8 cellular contexts compared by ENCODE assay signal in genomic region chr1:26110731-26111529, GRCh38. TPM values are rescaled to one million over a fixed set of nuclear protein-coding genes. Genes with fewer than 3 reads are reported as not detected.
DNase-seq lines count a peak whose midpoint lies in the region; ATAC-seq and TF ChIP-seq lines count a peak whose summit lies in the region.

No MANE protein-coding gene starts in this region.

- TF ChIP-seq CTCF in LNCaP clone FGC (IDR thresholded peaks at IDR 0.05; ENCODE audit: control insufficient read depth, extremely low read depth, insufficient read depth) (no peak), heart left ventricle (IDR thresholded peaks at IDR 0.05) (no peak), upper lobe of right lung (IDR thresholded peaks at IDR 0.05) (no peak)

- peak overlapping the region; percentile 93 for H3K9ac ChIP-seq in ES-I3 (ENCODE audit: low read depth, low read length)

- H3K36me3 ChIP-seq in ES-I3 (ENCODE audit: insufficient read depth, low read length) (no peaks in the 10 kb centered on the region), heart left ventricle (peaks cover 0 to 23% (median 10%) of the 10 kb centered on the region in 9 donors), upper lobe of right lung (peaks cover 19% of the 10 kb centered on the region)

- peaks cover 5% of the 10 kb centered on the region for H3K36me3 Mint-ChIP-seq in activated naive CD8-positive, alpha-beta T cell treated with anti-CD3 and anti-CD28 coated beads, Interleukin-2, amount 10 ng/mL, durations not matched to agents 7 days and 5 days

- H3K4me3 ChIP-seq in LNCaP clone FGC (ENCODE audit: low read depth, low read length) (peak overlapping the region; percentile 72), heart left ventricle (peak overlapping the region; percentile 61 to 99 (median 96)), upper lobe of right lung (peak overlapping the region; percentile 100)

- no peaks in the 10 kb centered on the region for H3K9me3 Mint-ChIP-seq in activated naive CD8-positive, alpha-beta T cell treated with anti-CD3 and anti-CD28 coated beads, Interleukin-2, amount 10 ng/mL, durations not matched to agents 7 days and 5 days

- ATAC-seq in GM21825 (IDR thresholded peaks at IDR 0.05; ENCODE audit: unreplicated experiment): peak; percentile 42
- peak; percentile 58 for ATAC-seq in activated naive CD8-positive, alpha-beta T cell treated with anti-CD3 and anti-CD28 coated beads, Interleukin-2, amount 10 ng/mL, durations not matched to agents 7 days and 5 days (ENCODE audit: low read depth)
- ATAC-seq in heart left ventricle: peak; percentile 32 to 79 (median 70)
- ATAC-seq in upper lobe of right lung: peak; percentile 78

- 0 to 1% (median 0%) methylated on average over 15 to 85 of the region's 85 CpGs for WGBS in heart left ventricle, 4 donors

- H3K4me1 ChIP-seq in ES-I3 (ENCODE audit: insufficient read depth, low read length) (peaks cover 4% of the 10 kb centered on the region; the same call in 1 of the 2 replicates), heart left ventricle (peaks cover 0 to 40% (median 30%) of the 10 kb centered on the region in 12 donors), upper lobe of right lung (peaks cover 28% of the 10 kb centered on the region)

- DNase-seq in LNCaP clone FGC (ENCODE audit: low read depth) (no peak), SKM-1 treated with dmso at 0.1 percent for 144 hours (lab: John Stamatoyannopoulos, UW; ENCODE audit: unreplicated experiment) (peak; percentile 61), heart left ventricle (peak; percentile 75 to 88 (median 81)), pons (ENCODE audit: low spot score) (peak; percentile 59), upper lobe of right lung (peak; percentile 92)
- DNase-seq in activated naive CD8-positive, alpha-beta T cell treated with anti-CD3 and anti-CD28 coated beads, Interleukin-2, amount 10 ng/mL, durations not matched to agents 7 days and 5 days: peak; percentile 86

- peak overlapping the region; percentile 88 for H3K4me3 Mint-ChIP-seq in activated naive CD8-positive, alpha-beta T cell treated with anti-CD3 and anti-CD28 coated beads, Interleukin-2, amount 10 ng/mL, durations not matched to agents 7 days and 5 days

- H3K27ac Mint-ChIP-seq in activated naive CD8-positive, alpha-beta T cell treated with anti-CD3 and anti-CD28 coated beads, Interleukin-2, amount 10 ng/mL, durations not matched to agents 7 days and 5 days: peak overlapping the region; percentile 86

- TF ChIP-seq POLR2A in heart left ventricle (IDR thresholded peaks at IDR 0.05): no peak

- POLR2A ChIA-PET in activated naive CD8-positive, alpha-beta T cell treated with anti-CD3 and anti-CD28 coated beads, Interleukin-2, amount 10 ng/mL, durations not matched to agents 7 days and 5 days (lab: Charles Lee): interaction anchor here (0.6 to 3.1 kb wide), 13 partner anchors 12 to 264 kb away, joined by 3 to 43 read pairs (median 5); partner anchors contain the start of genes CNKSR1 and UBXN11

- no peaks in the 10 kb centered on the region for H3K27me3 Mint-ChIP-seq in activated naive CD8-positive, alpha-beta T cell treated with anti-CD3 and anti-CD28 coated beads, Interleukin-2, amount 10 ng/mL, durations not matched to agents 7 days and 5 days

- H3K27me3 ChIP-seq in heart left ventricle (no peaks in the 10 kb centered on the region), upper lobe of right lung (no peaks in the 10 kb centered on the region)

- intact Hi-C loops in heart left ventricle (cut with DNase I): loop anchor here in 6 of 10 donors (2.0 to 5.0 kb wide), 5 partner anchors 51 to 166 kb away; partner anchors contain the start of gene CEP85 (in 4 of the 6)
- intact Hi-C loops in upper lobe of right lung (cut with DNase I): no loop called here

- H3K27ac ChIP-seq in heart left ventricle: peak overlapping the region; percentile 86 to 99 (median 97)
- H3K27ac ChIP-seq in upper lobe of right lung: peak overlapping the region; percentile 95

- peaks cover 19% of the 10 kb centered on the region for H3K4me1 Mint-ChIP-seq in activated naive CD8-positive, alpha-beta T cell treated with anti-CD3 and anti-CD28 coated beads, Interleukin-2, amount 10 ng/mL, durations not matched to agents 7 days and 5 days

- H3K9me3 ChIP-seq in ES-I3 (ENCODE audit: control insufficient read depth, insufficient read depth, low read length) (no peaks in the 10 kb centered on the region), heart left ventricle (no peaks in the 10 kb centered on the region), upper lobe of right lung (no peaks in the 10 kb centered on the region)

RNA-seq across cellular contexts. Expression of gene PDIK1L, which starts 0.7 kb away (rescaled TPM):
- 10 to 100 TPM; 21.2 to 22.1 TPM for total RNA-seq in activated naive CD8-positive, alpha-beta T cell treated with anti-CD3 and anti-CD28 coated beads, Interleukin-2, amount 10 ng/mL, durations not matched to agents 7 days and 5 days
- total RNA-seq in heart left ventricle (1 to 10 TPM; 3.9 to 9.3 (median 6.0) TPM), upper lobe of right lung (11.4 TPM)
- polyA plus RNA-seq in heart left ventricle: 1 to 10 TPM; 2.1 to 2.7 TPM

RNA-seq across cellular contexts. Expression of gene TRIM63, which starts 43.5 kb away (rescaled TPM):
- total RNA-seq in activated naive CD8-positive, alpha-beta T cell treated with anti-CD3 and anti-CD28 coated beads, Interleukin-2, amount 10 ng/mL, durations not matched to agents 7 days and 5 days: not detected
- total RNA-seq in heart left ventricle: 100 to 1,000 TPM; 136 to 598 (median 196) TPM
- polyA plus RNA-seq in heart left ventricle: 100 to 1,000 TPM; 277 to 444 TPM
- total RNA-seq in upper lobe of right lung: 0.46 TPM

RNA-seq across cellular contexts. Expression of gene FAM110D, which starts 47.9 kb away (rescaled TPM):
- total RNA-seq in activated naive CD8-positive, alpha-beta T cell treated with anti-CD3 and anti-CD28 coated beads, Interleukin-2, amount 10 ng/mL, durations not matched to agents 7 days and 5 days: not detected
- total RNA-seq in heart left ventricle: 1 to 10 TPM; 2.5 to 6.5 (median 3.2) TPM
- 1 to 10 TPM; 2.2 to 3.7 TPM for polyA plus RNA-seq in heart left ventricle
- 6.9 TPM for total RNA-seq in upper lobe of right lung

RNA-seq across cellular contexts. Expression of gene C1orf232, which starts 57.8 kb away (rescaled TPM):
- total RNA-seq in activated naive CD8-positive, alpha-beta T cell treated with anti-CD3 and anti-CD28 coated beads, Interleukin-2, amount 10 ng/mL, durations not matched to agents 7 days and 5 days: not detected
- total RNA-seq in heart left ventricle (not detected), upper lobe of right lung (not detected)
- not detected for polyA plus RNA-seq in heart left ventricle

RNA-seq across cellular contexts. Expression of gene ZNF593, which starts 58.8 kb away (rescaled TPM):
- total RNA-seq in activated naive CD8-positive, alpha-beta T cell treated with anti-CD3 and anti-CD28 coated beads, Interleukin-2, amount 10 ng/mL, durations not matched to agents 7 days and 5 days: 10 to 100 TPM; 26.5 to 31.0 TPM
- total RNA-seq in heart left ventricle (10 to 100 TPM; 13.7 to 36.8 (median 21.0) TPM), upper lobe of right lung (22.6 TPM)
- 100 to 1,000 TPM in 1 of 2 donors, 10 to 100 TPM in 1; 43.1 to 147 TPM for polyA plus RNA-seq in heart left ventricle

Comparison
In these comparisons a context has a peak if more than half of its experiments do, and no peak if none do; other contexts are left out.
1. RNA of gene TRIM63, which starts 43.5 kb away (total RNA-seq): 136 to 598 TPM in heart left ventricle; 0.46 TPM in upper lobe of right lung (single experiment) and not detected in activated naive CD8-positive, alpha-beta T cell treated with anti-CD3 and anti-CD28 coated beads, Interleukin-2, amount 10 ng/mL, durations not matched to agents 7 days and 5 days; every median in the first group is over 10 times any median in the second.
2. Peak in every context shown above with its lines, with median percentiles within 50 percentile points of each other: ATAC-seq and H3K4me3 ChIP-seq.